ENCODE assay signal across 15 cellular contexts in genomic region chr7:102889836-102890235, GRCh38. TPM values are rescaled to one million over a fixed set of nuclear protein-coding genes. Genes with fewer than 3 reads are reported as not detected.
"Had no signal": no experiment of that assay in that cellular context is flagged by ENCODE, and none has a peak within 500 bp of the region (broad histone marks: within the 10 kb centered on the region; RNA-seq: fewer than 3 reads in every experiment).

No MANE protein-coding gene starts in this region.

- H3K36me3 Mint-ChIP-seq: activated naive CD8-positive, alpha-beta T cell treated with anti-CD3 and anti-CD28 coated beads, Interleukin-2, amount 10 ng/mL, durations not matched to agents 7 days and 5 days; T-cell had no signal

- H3K27ac Mint-ChIP-seq: activated naive CD8-positive, alpha-beta T cell treated with anti-CD3 and anti-CD28 coated beads, Interleukin-2, amount 10 ng/mL, durations not matched to agents 7 days and 5 days; naive thymus-derived CD8-positive, alpha-beta T cell; T-cell had no signal

- H3K4me1 ChIP-seq: prostate gland had no signal

- DNase-seq: activated CD4-positive, alpha-beta T cell treated with anti-CD3 and anti-CD28 coated beads for 1 hour; activated CD4-positive, alpha-beta T cell treated with anti-CD3 and anti-CD28 coated beads, Interleukin-2, amount 50 U/mL, for 48 hours; activated gamma-delta T cell; activated naive CD8-positive, alpha-beta T cell treated with anti-CD3 and anti-CD28 coated beads, Interleukin-2, amount 10 ng/mL, durations not matched to agents 7 days and 5 days; activated T-cell treated with anti-CD3 and anti-CD28 coated beads, Interleukin-2, amount 50 U/mL, for 48 hours; aorta; kidney glomerular epithelial cell; lower lobe of right lung; midbrain; naive thymus-derived CD8-positive, alpha-beta T cell; T-cell; T1000 had no signal

- ATAC-seq: lower lobe of right lung; naive thymus-derived CD8-positive, alpha-beta T cell; T-cell had no signal

- H3K9me3 Mint-ChIP-seq: T-cell had no signal

- H3K27ac ChIP-seq: cardiac muscle cell, lower lobe of right lung, prostate gland, tibial nerve had no signal

- H3K27me3 ChIP-seq: cardiac muscle cell, tibial nerve had no signal

- H3K4me1 Mint-ChIP-seq: activated naive CD8-positive, alpha-beta T cell treated with anti-CD3 and anti-CD28 coated beads, Interleukin-2, amount 10 ng/mL, durations not matched to agents 7 days and 5 days; naive thymus-derived CD8-positive, alpha-beta T cell; T-cell had no signal

- H3K27me3 Mint-ChIP-seq: activated naive CD8-positive, alpha-beta T cell treated with anti-CD3 and anti-CD28 coated beads, Interleukin-2, amount 10 ng/mL, durations not matched to agents 7 days and 5 days; T-cell had no signal

- H3K9me3 ChIP-seq: lower lobe of right lung, prostate gland, tibial nerve had no signal

- H3K36me3 ChIP-seq: cardiac muscle cell, lower lobe of right lung, prostate gland, tibial nerve had no signal

- H3K4me3 Mint-ChIP-seq: activated naive CD8-positive, alpha-beta T cell treated with anti-CD3 and anti-CD28 coated beads, Interleukin-2, amount 10 ng/mL, durations not matched to agents 7 days and 5 days; naive thymus-derived CD8-positive, alpha-beta T cell; T-cell had no signal

- H3K4me3 ChIP-seq: cardiac muscle cell, lower lobe of right lung, prostate gland, tibial nerve had no signal

RNA-seq across cellular contexts. Expression of gene LRRC17, which starts 23.0 kb away (rescaled TPM):
- total RNA-seq: activated naive CD8-positive, alpha-beta T cell treated with anti-CD3 and anti-CD28 coated beads, Interleukin-2, amount 10 ng/mL, durations not matched to agents 7 days and 5 days had no signal
- polyA plus RNA-seq: naive thymus-derived CD8-positive, alpha-beta T cell had no signal
